In the genomic region with DNA sequence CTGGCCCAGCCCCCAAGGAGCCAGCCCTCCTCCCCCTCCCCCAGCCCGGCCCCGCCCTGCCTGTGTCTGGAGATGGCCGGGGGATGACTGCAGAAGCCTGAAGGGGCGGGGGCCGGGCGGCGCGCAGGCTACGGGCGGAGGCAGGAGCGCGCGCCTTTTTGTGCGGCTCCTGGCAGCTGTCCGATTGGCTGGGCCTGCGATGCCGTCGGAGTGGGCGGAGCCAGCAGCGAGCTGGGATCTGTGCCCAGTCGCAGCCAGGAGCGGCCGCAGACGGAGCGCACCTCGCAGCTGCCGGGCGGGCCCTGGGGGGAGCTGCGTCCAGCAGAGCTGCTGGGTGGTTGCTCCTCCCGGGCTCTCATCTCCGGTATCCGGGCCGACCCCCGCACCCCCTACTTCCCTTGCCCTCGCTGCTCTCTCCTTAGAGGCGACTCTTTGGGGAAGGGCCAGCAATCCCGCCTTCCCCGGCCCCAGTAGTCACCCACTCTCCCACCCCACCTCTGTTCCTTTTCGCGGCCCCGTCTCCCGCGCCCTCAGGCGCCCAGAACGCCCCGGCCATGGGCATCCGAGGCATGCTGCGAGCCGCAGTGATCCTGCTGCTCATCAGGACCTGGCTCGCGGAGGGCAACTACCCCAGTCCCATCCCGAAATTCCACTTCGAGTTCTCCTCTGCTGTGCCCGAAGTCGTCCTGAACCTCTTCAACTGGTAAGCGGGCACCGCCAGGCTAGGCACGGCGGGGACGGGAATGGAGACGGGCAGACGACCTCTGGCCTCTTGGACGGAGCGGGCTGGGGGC, we compare ENCODE assay signal across 8 cellular contexts. TPM values are rescaled to one million over a fixed set of nuclear protein-coding genes. Genes with fewer than 3 reads are reported as not detected.
DNase-seq lines count a peak whose midpoint lies in the region; ATAC-seq lines count a peak whose summit lies in the region.

A gene (plus strand): TSS at position 247 of the 794 bp plus-strand sequence. CDS start 308 bp downstream, at position 555.

- H3K27ac Mint-ChIP-seq in activated naive CD8-positive, alpha-beta T cell treated with anti-CD3 and anti-CD28 coated beads, Interleukin-2, amount 10 ng/mL, durations not matched to agents 7 days and 5 days: no peak within 1 kb of the TSS

- no peaks in the 10 kb centered on the region for H3K36me3 ChIP-seq in ES-I3 (ENCODE audit: insufficient read depth, low read length)

- peak within 1 kb of the TSS; percentile 55; the same call in 1 of the 2 replicates for H3K9ac ChIP-seq in ES-I3 (ENCODE audit: low read depth, low read length)

- peaks cover 1% of the 10 kb centered on the region for H3K4me1 Mint-ChIP-seq in activated naive CD8-positive, alpha-beta T cell treated with anti-CD3 and anti-CD28 coated beads, Interleukin-2, amount 10 ng/mL, durations not matched to agents 7 days and 5 days

- H3K27me3 Mint-ChIP-seq in activated naive CD8-positive, alpha-beta T cell treated with anti-CD3 and anti-CD28 coated beads, Interleukin-2, amount 10 ng/mL, durations not matched to agents 7 days and 5 days: peaks cover 25% of the 10 kb centered on the region

- peak; percentile 22 for DNase-seq in NCI-H1694 (lab: John Stamatoyannopoulos, UW)
- DNase-seq in activated naive CD8-positive, alpha-beta T cell treated with anti-CD3 and anti-CD28 coated beads, Interleukin-2, amount 10 ng/mL, durations not matched to agents 7 days and 5 days: no peak
- DNase-seq in left kidney (ENCODE audit: low read depth, low spot score): peak; percentile 88
- DNase-seq in HCEC 1CT: no peak

- ATAC-seq in activated naive CD8-positive, alpha-beta T cell treated with anti-CD3 and anti-CD28 coated beads, Interleukin-2, amount 10 ng/mL, durations not matched to agents 7 days and 5 days (ENCODE audit: low read depth): peak; percentile 22
- no peak for ATAC-seq in activated CD4-positive, CD25-positive, alpha-beta regulatory T cell treated with anti-CD3 and anti-CD28 coated beads, Interleukin-2, amount 50 U/mL, for 24 hours
- ATAC-seq in GM19351 (IDR thresholded peaks at IDR 0.05; ENCODE audit: unreplicated experiment): no peak
- no peak for ATAC-seq in HG02588 (IDR thresholded peaks at IDR 0.05; ENCODE audit: unreplicated experiment)

- H3K36me3 Mint-ChIP-seq in activated naive CD8-positive, alpha-beta T cell treated with anti-CD3 and anti-CD28 coated beads, Interleukin-2, amount 10 ng/mL, durations not matched to agents 7 days and 5 days: no peaks in the 10 kb centered on the region

- H3K9me3 Mint-ChIP-seq in activated naive CD8-positive, alpha-beta T cell treated with anti-CD3 and anti-CD28 coated beads, Interleukin-2, amount 10 ng/mL, durations not matched to agents 7 days and 5 days: no peaks in the 10 kb centered on the region

- no peak within 1 kb of the TSS for H3K4me3 Mint-ChIP-seq in activated naive CD8-positive, alpha-beta T cell treated with anti-CD3 and anti-CD28 coated beads, Interleukin-2, amount 10 ng/mL, durations not matched to agents 7 days and 5 days

- POLR2A ChIA-PET in activated naive CD8-positive, alpha-beta T cell treated with anti-CD3 and anti-CD28 coated beads, Interleukin-2, amount 10 ng/mL, durations not matched to agents 7 days and 5 days (lab: Charles Lee): no interaction called here

- H3K4me1 ChIP-seq in ES-I3 (ENCODE audit: insufficient read depth, low read length): peaks cover 26% of the 10 kb centered on the region

- no peaks in the 10 kb centered on the region for H3K9me3 ChIP-seq in ES-I3 (ENCODE audit: control insufficient read depth, insufficient read depth, low read length)

RNA-seq across cellular contexts. Expression of the gene that starts here (rescaled TPM):
- total RNA-seq in activated naive CD8-positive, alpha-beta T cell treated with anti-CD3 and anti-CD28 coated beads, Interleukin-2, amount 10 ng/mL, durations not matched to agents 7 days and 5 days: not detected

Comparison
In these comparisons a context has a peak if more than half of its experiments do, and no peak if none do; other contexts are left out.
1. Peak in ATAC-seq in activated naive CD8-positive, alpha-beta T cell treated with anti-CD3 and anti-CD28 coated beads, Interleukin-2, amount 10 ng/mL, durations not matched to agents 7 days and 5 days; RNA of the gene not detected or under 1 TPM.
2. DNase-seq: peak in NCI-H1694 (single experiment) and left kidney (single experiment); none in activated naive CD8-positive, alpha-beta T cell treated with anti-CD3 and anti-CD28 coated beads, Interleukin-2, amount 10 ng/mL, durations not matched to agents 7 days and 5 days (single experiment) and HCEC 1CT (single experiment).